Comparison of ENCODE assay signal across 21 cellular contexts in genomic region chr1:227816750-227817446, GRCh38. TPM values are rescaled to one million over a fixed set of nuclear protein-coding genes. Genes with fewer than 3 reads are reported as not detected.
"Had no signal": no experiment of that assay in that cellular context is flagged by ENCODE, and none has a peak within 500 bp of the region (broad histone marks: within the 10 kb centered on the region; RNA-seq: fewer than 3 reads in every experiment).

No MANE protein-coding gene starts in this region.

- H3K27me3 ChIP-seq: cardiac muscle cell, esophagus squamous epithelium, heart right ventricle, ovary, tibial nerve, uterus had no signal

- DNase-seq: activated CD4-positive, alpha-beta T cell treated with anti-CD3 and anti-CD28 coated beads, Interleukin-2, amount 50 U/mL, for 4 hours; activated T-cell treated with anti-CD3 and anti-CD28 coated beads for 4 hours; dermis blood vessel endothelial cell; effector memory CD4-positive, alpha-beta T cell; esophagus squamous epithelium; heart right ventricle; ovary; psoas muscle; right cardiac atrium; stimulated activated CD4-positive, alpha-beta T cell treated with anti-CD3 and anti-CD28 coated beads, Interleukin-2, amount 100 ng/mL, for 24 hours; stimulated activated naive CD8-positive, alpha-beta T cell treated with anti-CD3 and anti-CD28 coated beads, Interleukin-15, Interleukin-2, amounts not matched to agents 100 U/mL and 50 U/mL, for 24 hours; substantia nigra; uterus had no signal

- H3K27ac Mint-ChIP-seq: activated naive CD8-positive, alpha-beta T cell; activated T-helper 1 cell treated with anti-CD3 and anti-CD28 coated beads, Interleukin-12 subunit alpha, Interleukin-12 subunit beta, Interleukin-2, Interleukin-4 antibody, amounts not matched to agents 30 ng/mL and 10 ng/mL and 1 ng/mL, durations not matched to agents 14 hours and 24 hours and 36 hours; memory B cell had no signal

- H3K36me3 ChIP-seq: cardiac muscle cell, esophagus squamous epithelium, heart right ventricle, ovary, tibial nerve, uterus had no signal

- H3K4me3 Mint-ChIP-seq: activated naive CD8-positive, alpha-beta T cell; activated T-helper 1 cell treated with anti-CD3 and anti-CD28 coated beads, Interleukin-12 subunit alpha, Interleukin-12 subunit beta, Interleukin-2, Interleukin-4 antibody, amounts not matched to agents 30 ng/mL and 10 ng/mL and 1 ng/mL, durations not matched to agents 14 hours and 24 hours and 36 hours; memory B cell had no signal

- H3K4me3 ChIP-seq: cardiac muscle cell, esophagus squamous epithelium, heart right ventricle, ovary, psoas muscle, tibial nerve, uterus had no signal

- H3K27me3 Mint-ChIP-seq: activated naive CD8-positive, alpha-beta T cell; memory B cell had no signal

- H3K27ac ChIP-seq: cardiac muscle cell, esophagus squamous epithelium, heart right ventricle, ovary, psoas muscle, tibial nerve, uterus had no signal

- H3K9me3 ChIP-seq: ovary had no signal

- H3K4me1 ChIP-seq: esophagus squamous epithelium, heart right ventricle, psoas muscle, tibial nerve, uterus had no signal

- ATAC-seq: psoas muscle; right cardiac atrium; stimulated activated naive CD8-positive, alpha-beta T cell treated with anti-CD3 and anti-CD28 coated beads, Interleukin-15, Interleukin-2, amounts not matched to agents 100 U/mL and 50 U/mL, for 24 hours had no signal

- H3K4me1 Mint-ChIP-seq: memory B cell had no signal

RNA-seq across cellular contexts. Expression of gene PRSS38, which starts 1.4 kb away (rescaled TPM):
- total RNA-seq: activated T-helper 1 cell treated with anti-CD3 and anti-CD28 coated beads, Interleukin-12 subunit alpha, Interleukin-12 subunit beta, Interleukin-2, Interleukin-4 antibody, amounts not matched to agents 30 ng/mL and 10 ng/mL and 1 ng/mL, durations not matched to agents 14 hours and 24 hours and 36 hours; cardiac muscle cell; dermis blood vessel endothelial cell; esophagus squamous epithelium; heart right ventricle; liver; mononuclear cell; ovary; psoas muscle; right cardiac atrium; skeletal muscle tissue; tibial nerve; uterus had no signal
- polyA plus RNA-seq: cardiac muscle cell, heart right ventricle, liver, ovary, psoas muscle, right cardiac atrium had no signal
